ENCODE assay signal across 10 cellular contexts in the genomic region with DNA sequence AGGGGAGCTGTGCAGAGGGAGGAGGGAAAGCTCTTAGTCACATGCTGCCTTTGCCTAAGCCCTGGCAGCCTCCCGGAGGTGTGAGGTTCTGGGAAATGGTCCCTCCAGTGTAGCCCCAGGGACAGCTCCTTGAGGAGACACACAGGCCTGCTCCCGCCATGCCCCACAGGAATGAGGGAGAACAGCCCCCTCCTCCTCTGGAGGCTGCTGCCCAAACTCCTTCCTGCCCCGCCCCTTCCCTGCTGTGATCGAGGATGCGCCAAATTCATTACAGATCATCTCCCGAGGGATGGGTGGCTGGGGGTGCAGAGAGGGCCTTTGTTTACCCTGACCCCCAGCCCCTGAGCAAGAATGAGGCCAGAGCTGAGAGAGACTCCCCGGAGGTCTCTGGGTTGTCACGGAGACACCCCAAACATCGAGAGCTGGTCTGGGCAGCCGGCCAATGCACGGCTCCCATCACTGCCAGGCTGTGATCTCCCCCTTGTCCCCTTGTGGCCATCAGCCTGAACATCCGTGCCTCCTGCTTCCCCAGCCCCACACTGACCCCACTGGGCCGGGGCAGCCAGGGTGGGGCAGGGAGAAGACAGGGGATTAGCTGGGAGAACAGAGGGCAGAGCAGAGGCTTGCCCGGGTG. TPM values are rescaled to one million over a fixed set of nuclear protein-coding genes. Genes with fewer than 3 reads are reported as not detected.
DNase-seq lines count a peak whose midpoint lies in the region; ATAC-seq and TF ChIP-seq lines count a peak whose summit lies in the region.
"Had no signal": no experiment of that assay in that cellular context is flagged by ENCODE, and none has a peak within 500 bp of the region (broad histone marks: within the 10 kb centered on the region; RNA-seq: fewer than 3 reads in every experiment).

No MANE protein-coding gene starts in this region.

- H3K9ac ChIP-seq in BLaER1 treated with 17β-estradiol and CSF1 and Interleukin-3, amounts not matched to agents 10 nM and 100 nM: peak overlapping the region in 5 of 11 experiments; percentile 26 to 60 (median 46); a peak in 9 of 22 replicates

- no peak for TF ChIP-seq CTCF in osteoblast (IDR thresholded peaks at IDR 0.05; ENCODE audit: extremely low read depth, low read depth, low read length)

- H3K4me3 ChIP-seq in BLaER1 treated with 17β-estradiol and CSF1 and Interleukin-3, amounts not matched to agents 10 nM and 100 nM: peak overlapping the region in 1 of 10 experiments; percentile 31; a peak in 2 of 20 replicates
- no peak overlapping the region for H3K4me3 ChIP-seq in osteoblast (ENCODE audit: insufficient read depth, low read length)
- H3K4me3 ChIP-seq: HAP-1 had no signal

- H3K79me2 ChIP-seq in osteoblast (ENCODE audit: insufficient read depth, low read length): no peaks in the 10 kb centered on the region

- 0 out of 22 replicates have a peak, but pooled peaks cover 0 to 3% (median 0%) of the 10 kb centered on the region in 11 experiments for H3K27me3 ChIP-seq in BLaER1 treated with 17β-estradiol and CSF1 and Interleukin-3, amounts not matched to agents 10 nM and 100 nM
- H3K27me3 ChIP-seq in osteoblast (ENCODE audit: insufficient read depth, low read length): peaks cover 6% of the 10 kb centered on the region

- peak overlapping the region in 4 of 11 experiments; percentile 12 to 54 (median 22); a peak in 5 of 22 replicates for H3K27ac ChIP-seq in BLaER1 treated with 17β-estradiol and CSF1 and Interleukin-3, amounts not matched to agents 10 nM and 100 nM
- no peak overlapping the region for H3K27ac ChIP-seq in osteoblast (ENCODE audit: low read depth, low read length)

- H4K20me1 ChIP-seq in BLaER1 treated with 17β-estradiol and CSF1 and Interleukin-3, amounts not matched to agents 10 nM and 100 nM: no peaks in the 10 kb centered on the region; a peak in 1 of 22 replicates
- H4K20me1 ChIP-seq in osteoblast (ENCODE audit: insufficient read depth, low read length): no peaks in the 10 kb centered on the region

- H3K9me3 ChIP-seq in BLaER1 treated with 17β-estradiol and CSF1 and Interleukin-3, amounts not matched to agents 10 nM and 100 nM (replicated peaks in 1 of 11): no peaks in the 10 kb centered on the region
- H3K9me3 ChIP-seq in osteoblast (ENCODE audit: low read depth, low read length): no peaks in the 10 kb centered on the region
- H3K9me3 ChIP-seq: HAP-1 had no signal

- peak; percentile 3 for ATAC-seq in esophagus mucosa
- no peak for ATAC-seq in GM19397 (IDR thresholded peaks at IDR 0.05; ENCODE audit: unreplicated experiment)

- peak; percentile 1 for DNase-seq in NCI-H2227 treated with DMSO at 0.1 percent for 48 hours (lab: John Stamatoyannopoulos, UW)
- peak; percentile 90 for DNase-seq in osteoblast (ENCODE audit: insufficient read length, low spot score, missing footprints)
- DNase-seq in NCI-H524 treated with DMSO at 0.1 percent for 48 hours (lab: John Stamatoyannopoulos, UW): no peak
- DNase-seq in NCI-H526 (lab: John Stamatoyannopoulos, UW): no peak
- DNase-seq in NCI-H1436 (lab: John Stamatoyannopoulos, UW): no peak
- DNase-seq: activated CD4-positive, alpha-beta memory T cell treated with anti-CD3 and anti-CD28 coated beads for 36 hours had no signal

- peaks cover 16 to 26% (median 23%) of the 10 kb centered on the region in 10 experiments for H3K4me1 ChIP-seq in BLaER1 treated with 17β-estradiol and CSF1 and Interleukin-3, amounts not matched to agents 10 nM and 100 nM
- peaks cover 12% of the 10 kb centered on the region for H3K4me1 ChIP-seq in osteoblast (ENCODE audit: insufficient read depth, low read length)
- H3K4me1 ChIP-seq: HAP-1 had no signal

- H3K36me3 ChIP-seq in BLaER1 treated with 17β-estradiol and CSF1 and Interleukin-3, amounts not matched to agents 10 nM and 100 nM: no peaks in the 10 kb centered on the region
- no peaks in the 10 kb centered on the region for H3K36me3 ChIP-seq in osteoblast (ENCODE audit: insufficient read depth, low read length)
- H3K36me3 ChIP-seq: HAP-1 had no signal

- H2AFZ ChIP-seq in osteoblast (ENCODE audit: low read length): no peak overlapping the region

- peak overlapping the region; percentile 46 to 87 (median 74) for H3K4me2 ChIP-seq in BLaER1 treated with 17β-estradiol and CSF1 and Interleukin-3, amounts not matched to agents 10 nM and 100 nM
- H3K4me2 ChIP-seq in osteoblast (ENCODE audit: insufficient read depth, low read length): no peak overlapping the region

RNA-seq across cellular contexts. Expression of a gene that starts 8.4 kb away (rescaled TPM):
- total RNA-seq in esophagus mucosa (0.60 TPM), osteoblast (under 0.01 and 0.72 TPM in 2 replicates)

RNA-seq across cellular contexts. Expression of a gene that starts 32.0 kb away (rescaled TPM):
- 5.3 TPM for total RNA-seq in esophagus mucosa
- 4.1 and 6.5 TPM in 2 replicates for total RNA-seq in osteoblast

Comparison
In these comparisons a context has a peak if more than half of its experiments do, and no peak if none do; other contexts are left out.
1. DNase-seq: peak in NCI-H2227 treated with DMSO at 0.1 percent for 48 hours (single experiment) and osteoblast (single experiment); none in NCI-H524 treated with DMSO at 0.1 percent for 48 hours (single experiment), NCI-H526 (0 of 2) and NCI-H1436 (single experiment).